Comparison of ENCODE assay signal across 11 cellular contexts in the genomic region with DNA sequence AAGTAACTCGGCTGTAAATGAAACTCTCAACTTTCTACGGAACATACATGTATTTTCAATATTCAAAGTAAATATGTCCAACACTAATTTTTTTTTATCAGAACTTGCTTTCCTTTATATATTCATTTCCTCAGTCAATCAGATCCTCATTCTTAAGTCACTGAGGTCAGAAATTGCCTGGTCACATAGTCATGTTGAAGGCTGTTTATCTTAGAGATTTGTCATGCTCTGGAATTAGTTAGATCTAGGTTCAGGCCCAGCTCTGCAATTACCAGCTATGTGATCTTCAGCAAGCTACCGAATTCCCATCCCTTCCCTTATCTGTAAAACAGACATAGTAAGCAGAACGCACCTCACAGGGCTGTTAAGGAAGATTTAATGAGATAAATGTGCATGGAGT.
DNase-seq lines count a peak whose midpoint lies in the region; ATAC-seq and TF ChIP-seq lines count a peak whose summit lies in the region.
"Had no signal": no experiment of that assay in that cellular context is flagged by ENCODE, and none has a peak within 500 bp of the region (broad histone marks: within the 10 kb centered on the region; RNA-seq: fewer than 3 reads in every experiment).

No MANE protein-coding gene starts in this region.

- H3K4me3 ChIP-seq in osteoblast (ENCODE audit: insufficient read depth, low read length), result no peak overlapping the region
- no peak overlapping the region for H3K4me3 ChIP-seq in gastrocnemius medialis
- H3K4me3 ChIP-seq: heart left ventricle had no signal

- peak overlapping the region; percentile 53 for H3K27ac ChIP-seq in epithelial cell of prostate
- H3K27ac ChIP-seq in osteoblast (ENCODE audit: low read depth, low read length), result peak overlapping the region; percentile 73
- H3K27ac ChIP-seq in gastrocnemius medialis, result no peak overlapping the region
- H3K27ac ChIP-seq: heart left ventricle had no signal

- H3K4me1 ChIP-seq in osteoblast (ENCODE audit: insufficient read depth, low read length) (peaks cover 33% of the 10 kb centered on the region), gastrocnemius medialis (no peaks in the 10 kb centered on the region)
- H3K4me1 ChIP-seq: heart left ventricle had no signal

- no peaks in the 10 kb centered on the region for H3K79me2 ChIP-seq in osteoblast (ENCODE audit: insufficient read depth, low read length)

- ATAC-seq in HG03025 (IDR thresholded peaks at IDR 0.05; ENCODE audit: low FRiP score, unreplicated experiment) (no peak), HG03342 (IDR thresholded peaks at IDR 0.05; ENCODE audit: unreplicated experiment) (no peak), gastrocnemius medialis (no peak)
- ATAC-seq: heart left ventricle had no signal

- TF ChIP-seq CTCF in osteoblast (IDR thresholded peaks at IDR 0.05; ENCODE audit: extremely low read depth, low read depth, low read length) (no peak), gastrocnemius medialis (IDR thresholded peaks at IDR 0.05 in 4 of 5, conservative IDR thresholded peaks at IDR 0.05 in 1 of 5) (no peak)

- in situ Hi-C loops in gastrocnemius medialis (cut with MboI; ENCODE audit: low sequenced_read_pairs in 4 of 4), result no loop called here

- no peak for TF ChIP-seq POLR2A in gastrocnemius medialis (IDR thresholded peaks at IDR 0.05)

- H2AFZ ChIP-seq in osteoblast (ENCODE audit: low read length), result no peak overlapping the region

- H3K27me3 ChIP-seq in osteoblast (ENCODE audit: insufficient read depth, low read length) (no peaks in the 10 kb centered on the region), gastrocnemius medialis (peaks cover 0 to 3% (median 0%) of the 10 kb centered on the region in 3 donors)

- peak; percentile 61 for DNase-seq in Daoy (ENCODE audit: low read depth)
- DNase-seq in NCI-H226, result peak; percentile 55
- DNase-seq in epithelial cell of prostate (ENCODE audit: low read depth, low spot score), result no peak
- DNase-seq in osteoblast (ENCODE audit: insufficient read length, low spot score, missing footprints), result peak; percentile 81
- DNase-seq in SK-N-DZ (ENCODE audit: low spot score), result no peak
- no peak for DNase-seq in gastrocnemius medialis
- DNase-seq: activated naive CD4-positive, alpha-beta T cell; caudate nucleus; heart left ventricle had no signal

- intact Hi-C loops in gastrocnemius medialis (cut with DNase I; ENCODE audit: low total_unique reads), result no loop called here

- H4K20me1 ChIP-seq in osteoblast (ENCODE audit: insufficient read depth, low read length), result no peaks in the 10 kb centered on the region

- H3K9me3 ChIP-seq in osteoblast (ENCODE audit: low read depth, low read length) (no peaks in the 10 kb centered on the region), gastrocnemius medialis (peaks cover 0 to 8% (median 3%) of the 10 kb centered on the region in 3 donors)

- no peaks in the 10 kb centered on the region for H3K36me3 ChIP-seq in osteoblast (ENCODE audit: insufficient read depth, low read length)
- H3K36me3 ChIP-seq in gastrocnemius medialis, result no peaks in the 10 kb centered on the region
- H3K36me3 ChIP-seq: heart left ventricle had no signal

- peak overlapping the region; percentile 62 for H3K4me2 ChIP-seq in osteoblast (ENCODE audit: insufficient read depth, low read length)

Comparison
In these comparisons a context has a peak if more than half of its experiments do, and no peak if none do; other contexts are left out.
1. DNase-seq: peak in Daoy (single experiment), NCI-H226 (single experiment) and osteoblast (single experiment); none in epithelial cell of prostate (single experiment), SK-N-DZ (single experiment) and gastrocnemius medialis (0 of 2).
2. H3K27ac ChIP-seq: peak in epithelial cell of prostate (single experiment) and osteoblast (single experiment); none in gastrocnemius medialis (0 of 4).